In the genomic region with DNA sequence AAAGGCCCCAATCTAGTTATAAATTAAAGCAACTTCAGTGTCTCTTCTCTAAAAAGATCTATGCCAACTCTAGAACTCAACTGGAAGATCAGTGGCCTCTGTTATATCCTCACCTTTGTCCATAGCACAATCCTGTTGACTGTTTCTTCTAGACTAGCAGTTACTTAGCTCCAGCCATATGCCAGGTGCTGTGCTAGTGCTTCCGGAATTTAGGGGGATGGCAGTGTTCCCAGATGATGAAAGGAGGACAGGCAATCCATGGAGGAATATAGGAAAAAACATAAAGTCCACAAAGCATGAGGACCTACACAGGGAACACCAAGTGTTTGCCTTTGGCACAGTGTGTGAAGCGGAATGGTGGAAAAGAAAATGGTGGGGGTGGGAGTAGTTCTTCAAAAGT, we compare ENCODE assay signal across 21 cellular contexts.
"Had no signal": no experiment of that assay in that cellular context is flagged by ENCODE, and none has a peak within 500 bp of the region (broad histone marks: within the 10 kb centered on the region; RNA-seq: fewer than 3 reads in every experiment).

No MANE protein-coding gene starts in this region.

- H3K4me3 ChIP-seq: coronary artery, gastroesophageal sphincter, heart left ventricle, lower lobe of right lung, spleen, tibial nerve had no signal

- DNase-seq: activated CD4-positive, alpha-beta T cell treated with anti-CD3 and anti-CD28 coated beads for 1 hour; activated CD8-positive, alpha-beta memory T cell treated with anti-CD3 and anti-CD28 coated beads for 24 hours; activated CD8-positive, alpha-beta memory T cell treated with anti-CD3 and anti-CD28 coated beads, Interleukin-2, amount 50 U/mL, for 48 hours; activated effector memory CD4-positive, alpha-beta T cell treated with anti-CD3 and anti-CD28 coated beads, Interleukin-2, amount 50 U/mL, for 16 hours; activated naive CD4-positive, alpha-beta T cell treated with anti-CD3 and anti-CD28 coated beads, Interleukin-2, amount 50 U/mL, for 16 hours; activated T-cell treated with anti-CD3 and anti-CD28 coated beads, Interleukin-2, amount 50 U/mL, for 72 hours; aorta; brain microvascular endothelial cell; central memory CD4-positive, alpha-beta T cell; heart left ventricle; left cardiac atrium; lower lobe of right lung; spleen; stimulated activated naive CD4-positive, alpha-beta T cell; T-helper 2 cell; WERI-Rb-1 had no signal

- H3K4me3 Mint-ChIP-seq: activated T-cell treated with anti-CD3 and anti-CD28 coated beads, Interleukin-2, amount 50 U/mL, for 72 hours; natural killer cell treated with Interleukin-12 subunit alpha and Interleukin-12 subunit beta and Interleukin-15 and Interleukin-18, amount 100 ng/mL, for 72 hours had no signal

- H3K9me3 ChIP-seq: gastroesophageal sphincter, heart left ventricle, lower lobe of right lung, spleen, tibial nerve had no signal

- ATAC-seq: activated T-cell treated with anti-CD3 and anti-CD28 coated beads, Interleukin-2, amount 50 U/mL, for 72 hours; esophagus mucosa; gastroesophageal sphincter; heart left ventricle; left cardiac atrium; natural killer cell treated with Interleukin-12 subunit alpha and Interleukin-12 subunit beta and Interleukin-15 and Interleukin-18, amount 100 ng/mL, for 72 hours had no signal

- H3K27ac ChIP-seq: brain microvascular endothelial cell, coronary artery, gastroesophageal sphincter, heart left ventricle, lower lobe of right lung, spleen, tibial nerve, WERI-Rb-1 had no signal

- H3K27ac Mint-ChIP-seq: activated T-cell treated with anti-CD3 and anti-CD28 coated beads, Interleukin-2, amount 50 U/mL, for 72 hours; natural killer cell treated with Interleukin-12 subunit alpha and Interleukin-12 subunit beta and Interleukin-15 and Interleukin-18, amount 100 ng/mL, for 72 hours had no signal

- H3K27me3 ChIP-seq: brain microvascular endothelial cell, gastroesophageal sphincter, heart left ventricle, spleen, tibial nerve had no signal

- H3K27me3 Mint-ChIP-seq: natural killer cell treated with Interleukin-12 subunit alpha and Interleukin-12 subunit beta and Interleukin-15 and Interleukin-18, amount 100 ng/mL, for 72 hours had no signal

- H3K36me3 ChIP-seq: brain microvascular endothelial cell, gastroesophageal sphincter, lower lobe of right lung, tibial nerve, WERI-Rb-1 had no signal

- H3K4me1 ChIP-seq: heart left ventricle, lower lobe of right lung, tibial nerve had no signal

- H3K9me3 Mint-ChIP-seq: activated T-cell treated with anti-CD3 and anti-CD28 coated beads, Interleukin-2, amount 50 U/mL, for 72 hours; natural killer cell treated with Interleukin-12 subunit alpha and Interleukin-12 subunit beta and Interleukin-15 and Interleukin-18, amount 100 ng/mL, for 72 hours had no signal

- H3K36me3 Mint-ChIP-seq: natural killer cell treated with Interleukin-12 subunit alpha and Interleukin-12 subunit beta and Interleukin-15 and Interleukin-18, amount 100 ng/mL, for 72 hours had no signal
